Comparison of ENCODE assay signal across 21 cellular contexts in the genomic region with DNA sequence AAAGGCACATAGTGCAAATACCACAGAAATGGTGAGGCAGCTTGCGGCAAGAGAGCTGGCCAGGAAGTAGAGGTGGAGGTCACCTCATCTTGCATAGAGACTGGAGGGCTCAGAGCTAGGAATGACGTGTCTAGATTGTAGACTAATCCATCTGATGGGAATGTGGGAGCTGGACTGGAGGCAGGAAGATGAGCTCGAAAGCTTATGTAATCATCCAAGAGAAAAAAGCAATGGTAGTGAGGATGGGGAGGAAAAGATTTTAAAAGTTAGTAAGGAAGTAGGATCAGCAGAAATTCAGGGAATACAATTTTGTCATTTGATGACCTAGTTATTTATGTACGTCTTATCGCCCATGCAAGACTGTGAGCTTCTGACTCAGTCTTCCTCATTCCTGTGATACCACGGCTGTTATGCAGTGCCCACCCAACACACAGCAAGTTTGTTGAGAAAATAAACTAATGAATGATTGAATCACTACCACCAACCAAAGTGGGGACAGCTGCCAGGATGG.
DNase-seq lines count a peak whose midpoint lies in the region; ATAC-seq and TF ChIP-seq lines count a peak whose summit lies in the region.
"Had no signal": no experiment of that assay in that cellular context is flagged by ENCODE, and none has a peak within 500 bp of the region (broad histone marks: within the 10 kb centered on the region; RNA-seq: fewer than 3 reads in every experiment).

No MANE protein-coding gene starts in this region.

- peak overlapping the region; percentile 85 for H3K27ac ChIP-seq in smooth muscle cell (ENCODE audit: low read depth)
- H3K27ac ChIP-seq in ovary, result no peak overlapping the region
- H3K27ac ChIP-seq: RWPE1, WERI-Rb-1 had no signal

- peak overlapping the region; percentile 43 for H3K4me2 ChIP-seq in smooth muscle cell

- H3K27me3 Mint-ChIP-seq in T-helper 17 cell, result peaks cover 47% of the 10 kb centered on the region

- peaks cover 13% of the 10 kb centered on the region for H3F3A ChIP-seq in smooth muscle cell (ENCODE audit: low read depth)

- H3K27me3 ChIP-seq in smooth muscle cell (ENCODE audit: low read depth), result no peaks in the 10 kb centered on the region
- H3K27me3 ChIP-seq in ovary, result no peaks in the 10 kb centered on the region

- no peak overlapping the region for H3K27ac Mint-ChIP-seq in T-helper 17 cell
- H3K27ac Mint-ChIP-seq: activated CD4-positive, alpha-beta memory T cell treated with anti-CD3 and anti-CD28 coated beads, Interleukin-2, amount 10 ng/mL, durations not matched to agents 7 days and 5 days; activated naive CD4-positive, alpha-beta T cell treated with anti-CD3 and anti-CD28 coated beads, Interleukin-2, amount 50 U/mL, for 24 hours; activated T-cell treated with anti-CD3 and anti-CD28 coated beads, Interleukin-2, amount 50 U/mL, for 24 hours; CD14-positive monocyte; naive thymus-derived CD8-positive, alpha-beta T cell; T-cell; type B pancreatic cell had no signal

- TF ChIP-seq POLR2A in ovary (IDR thresholded peaks at IDR 0.05), result no peak

- 17% methylated on average over 6 of the region's 6 CpGs for WGBS in smooth muscle cell (ENCODE audit: low lambda C conversion rate)
- 74 to 85% (median 79%) methylated on average over 6 of the region's 6 CpGs for WGBS in ovary, 3 donors

- TF ChIP-seq CTCF in astrocyte of the cerebellum (IDR thresholded peaks at IDR 0.05; ENCODE audit: low read depth, low read length, missing control alignments), result no peak
- TF ChIP-seq CTCF in fibroblast of pulmonary artery (IDR thresholded peaks at IDR 0.05; ENCODE audit: low read length, missing control alignments), result no peak
- no peak for TF ChIP-seq CTCF in smooth muscle cell (IDR thresholded peaks at IDR 0.05; ENCODE audit: borderline replicate concordance, insufficient read depth, poor library complexity, severe bottlenecking)
- TF ChIP-seq CTCF in mucosa of descending colon (IDR thresholded peaks at IDR 0.05), result no peak
- TF ChIP-seq CTCF in ovary (IDR thresholded peaks at IDR 0.05), result no peak

- H3K36me3 ChIP-seq in smooth muscle cell (ENCODE audit: low read depth) (no peaks in the 10 kb centered on the region), mucosa of descending colon (ENCODE audit: low read depth) (no peaks in the 10 kb centered on the region), ovary (no peaks in the 10 kb centered on the region)
- H3K36me3 ChIP-seq: WERI-Rb-1 had no signal

- no peak for ATAC-seq in T-helper 17 cell
- ATAC-seq in mucosa of descending colon, result no peak
- ATAC-seq: naive thymus-derived CD8-positive, alpha-beta T cell; stimulated activated naive CD8-positive, alpha-beta T cell treated with anti-CD3 and anti-CD28 coated beads, Interleukin-15, Interleukin-2, amounts not matched to agents 100 U/mL and 50 U/mL, for 24 hours; T-cell had no signal

- no peak overlapping the region for H3K9ac ChIP-seq in smooth muscle cell (ENCODE audit: low read depth)

- TF ChIP-seq EP300 in ovary (IDR thresholded peaks at IDR 0.05), result no peak

- H3K4me1 Mint-ChIP-seq in T-helper 17 cell, result no peaks in the 10 kb centered on the region
- H3K4me1 Mint-ChIP-seq: activated CD4-positive, alpha-beta memory T cell treated with anti-CD3 and anti-CD28 coated beads, Interleukin-2, amount 10 ng/mL, durations not matched to agents 7 days and 5 days; activated naive CD4-positive, alpha-beta T cell treated with anti-CD3 and anti-CD28 coated beads, Interleukin-2, amount 50 U/mL, for 24 hours; CD14-positive monocyte; central memory CD8-positive, alpha-beta T cell; naive thymus-derived CD8-positive, alpha-beta T cell; T-cell had no signal

- H4K20me1 ChIP-seq in smooth muscle cell (ENCODE audit: low read depth), result no peaks in the 10 kb centered on the region

- no peaks in the 10 kb centered on the region for H3K79me2 ChIP-seq in smooth muscle cell (ENCODE audit: low read depth)

- intact Hi-C loops in mucosa of descending colon (cut with DNase I, micrococcal nuclease) (no loop called here), ovary (cut with DNase I) (no loop called here)

- H3K9me3 ChIP-seq in smooth muscle cell (replicated peaks; ENCODE audit: low read depth), result no peaks in the 10 kb centered on the region
- no peaks in the 10 kb centered on the region for H3K9me3 ChIP-seq in T-helper 17 cell (ENCODE audit: control insufficient read depth, low read length, poor library complexity, severe bottlenecking)
- H3K9me3 ChIP-seq in mucosa of descending colon, result no peaks in the 10 kb centered on the region
- no peaks in the 10 kb centered on the region for H3K9me3 ChIP-seq in ovary

- H2AFZ ChIP-seq in smooth muscle cell (ENCODE audit: low read depth), result no peak overlapping the region

- H3K4me1 ChIP-seq in smooth muscle cell (ENCODE audit: low read depth) (peaks cover 5% of the 10 kb centered on the region), mucosa of descending colon (ENCODE audit: low read depth) (no peaks in the 10 kb centered on the region), ovary (ENCODE audit: insufficient read depth) (no peaks in the 10 kb centered on the region)

- H3K4me3 Mint-ChIP-seq in T-helper 17 cell, result no peak overlapping the region
- H3K4me3 Mint-ChIP-seq: activated CD4-positive, alpha-beta memory T cell treated with anti-CD3 and anti-CD28 coated beads, Interleukin-2, amount 10 ng/mL, durations not matched to agents 7 days and 5 days; activated naive CD4-positive, alpha-beta T cell treated with anti-CD3 and anti-CD28 coated beads, Interleukin-2, amount 50 U/mL, for 24 hours; activated T-cell treated with anti-CD3 and anti-CD28 coated beads, Interleukin-2, amount 50 U/mL, for 24 hours; CD14-positive monocyte; central memory CD8-positive, alpha-beta T cell; naive thymus-derived CD8-positive, alpha-beta T cell; T-cell; type B pancreatic cell had no signal

- peak; percentile 93 for DNase-seq in HT1080 (ENCODE audit: low read depth)
- peak; percentile 16 for DNase-seq in astrocyte of the cerebellum (ENCODE audit: low read depth)
- peak; percentile 83 for DNase-seq in fibroblast of pulmonary artery (ENCODE audit: low read depth)
- no peak for DNase-seq in smooth muscle cell (lab: John Stamatoyannopoulos, UW; ENCODE audit: unreplicated experiment)
- no peak for DNase-seq in T-helper 17 cell
- DNase-seq in mucosa of descending colon, result no peak
- no peak for DNase-seq in ovary
- no peak for DNase-seq in NCI-H1930 (lab: John Stamatoyannopoulos, UW)
- DNase-seq: activated CD4-positive, alpha-beta memory T cell treated with anti-CD3 and anti-CD28 coated beads, Interleukin-2, amount 10 ng/mL, durations not matched to agents 7 days and 5 days; activated T-cell treated with anti-CD3 and anti-CD28 coated beads, Interleukin-2, amount 50 U/mL, for 24 hours; DMS153; naive thymus-derived CD8-positive, alpha-beta T cell; NCI-H146; stimulated activated naive CD8-positive, alpha-beta T cell treated with anti-CD3 and anti-CD28 coated beads, Interleukin-15, Interleukin-2, amounts not matched to agents 100 U/mL and 50 U/mL, for 24 hours; T-cell; WERI-Rb-1 had no signal

- H3K36me3 Mint-ChIP-seq in T-helper 17 cell (ENCODE audit: low read depth), result no peaks in the 10 kb centered on the region
- H3K36me3 Mint-ChIP-seq: activated naive CD4-positive, alpha-beta T cell treated with anti-CD3 and anti-CD28 coated beads, Interleukin-2, amount 50 U/mL, for 24 hours; CD14-positive monocyte; T-cell; type B pancreatic cell had no signal

- H3K4me3 ChIP-seq in astrocyte of the cerebellum (ENCODE audit: low read depth, low read length) (no peak overlapping the region), fibroblast of pulmonary artery (replicated peaks; ENCODE audit: low read depth, low read length) (no peak overlapping the region), smooth muscle cell (no peak overlapping the region), mucosa of descending colon (no peak overlapping the region), ovary (no peak overlapping the region)

- in situ Hi-C loops in astrocyte of the cerebellum (cut with HindIII; ENCODE audit: low sequenced_read_pairs), result no loop called here

Comparison
In these comparisons a context has a peak if more than half of its experiments do, and no peak if none do; other contexts are left out.
1. DNase-seq: peak in HT1080 (single experiment), astrocyte of the cerebellum (single experiment) and fibroblast of pulmonary artery (single experiment); none in smooth muscle cell (single experiment), T-helper 17 cell (0 of 3), mucosa of descending colon (0 of 3), ovary (0 of 5) and NCI-H1930 (0 of 2).